8 cellular contexts compared by ENCODE assay signal in the genomic region with DNA sequence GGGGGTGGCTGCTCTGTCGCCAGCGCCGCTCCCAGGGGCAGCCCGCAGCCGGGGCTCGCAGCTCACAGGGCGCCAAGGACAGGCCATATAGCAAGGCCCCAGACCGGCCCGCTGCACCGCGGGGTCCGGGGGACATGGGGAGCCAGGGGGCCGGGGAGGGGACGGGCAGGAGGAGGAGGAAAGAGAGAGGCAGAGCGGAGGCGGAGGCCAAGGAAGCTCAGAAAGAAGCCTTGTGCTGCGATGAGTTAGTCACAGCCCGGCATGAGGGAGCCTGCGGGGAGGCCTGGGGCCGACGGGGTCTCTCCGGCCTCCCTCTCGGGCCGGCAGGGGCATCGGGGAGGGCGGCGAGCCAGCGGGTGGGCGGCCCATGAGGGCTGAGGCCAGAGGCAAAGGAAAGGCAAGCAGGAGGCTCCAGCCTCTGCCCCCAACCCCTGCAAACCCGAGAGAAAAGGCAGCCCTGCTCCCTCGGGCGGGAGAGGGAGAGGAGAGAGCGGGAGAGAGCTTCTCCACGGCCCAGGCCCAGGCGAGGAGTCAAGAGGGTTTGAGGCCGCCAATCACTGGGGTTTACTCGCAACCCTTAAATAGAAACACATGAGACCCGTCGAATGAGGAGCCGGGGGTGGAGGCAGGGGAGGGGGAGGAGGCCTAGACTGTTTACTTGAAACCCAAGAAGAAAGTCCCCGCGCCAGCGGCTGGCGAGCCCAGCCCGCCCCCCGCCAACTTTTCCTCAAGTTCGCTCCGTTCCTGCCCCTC.
DNase-seq lines count a peak whose midpoint lies in the region; ATAC-seq and TF ChIP-seq lines count a peak whose summit lies in the region.

No MANE protein-coding gene starts in this region.

- H3K4me3 ChIP-seq in brain microvascular endothelial cell (ENCODE audit: low read depth, low read length): peak overlapping the region; percentile 70
- no peak overlapping the region for H3K4me3 ChIP-seq in HAP-1

- no peak overlapping the region for H3K27ac ChIP-seq in H9 (ENCODE audit: insufficient read length, low read depth, low read length)
- H3K27ac ChIP-seq in brain microvascular endothelial cell: peak overlapping the region; percentile 88

- peaks cover 2% of the 10 kb centered on the region; the same call in 1 of the 2 replicates for H3K27me3 Mint-ChIP-seq in H9 (ENCODE audit: low read depth)
- H3K27me3 Mint-ChIP-seq in T-cell: no peaks in the 10 kb centered on the region
- H3K27me3 Mint-ChIP-seq in immature natural killer cell (ENCODE audit: low read depth in 3 of 3): peaks cover 0 to 2% (median 2%) of the 10 kb centered on the region in 3 donors

- no peaks in the 10 kb centered on the region for H4K20me1 ChIP-seq in H9 (ENCODE audit: control insufficient read depth, insufficient read depth, insufficient read length)

- no peaks in the 10 kb centered on the region for H3K9me3 ChIP-seq in H9 (ENCODE audit: control insufficient read depth, low read depth, low read length)
- H3K9me3 ChIP-seq in HAP-1: no peaks in the 10 kb centered on the region

- no peak overlapping the region for H2BK5ac ChIP-seq in H9 (ENCODE audit: insufficient read length, low read length)

- no peak overlapping the region for H2BK15ac ChIP-seq in H9 (ENCODE audit: low read depth, low read length)

- H3K18ac ChIP-seq in H9 (ENCODE audit: insufficient read length, low read depth, low read length): peak overlapping the region; percentile 72

- no peak overlapping the region for H2BK120ac ChIP-seq in H9 (ENCODE audit: low read depth, low read length, poor library complexity, severe bottlenecking)

- H2BK20ac ChIP-seq in H9 (ENCODE audit: low read depth, low read length, poor library complexity, severe bottlenecking): no peak overlapping the region

- no peak overlapping the region for H4K5ac ChIP-seq in H9 (ENCODE audit: insufficient read length, low read depth, low read length)

- CTCF ChIA-PET in T-cell (lab: Charles Lee): interaction anchor here in 1 of 2 donors (1.2 to 2.0 kb wide), 2 partner anchors 17 to 25 kb away, joined by 3 to 12 read pairs; no protein-coding TSS in a partner anchor

- no peaks in the 10 kb centered on the region for H3K23me2 ChIP-seq in H9 (ENCODE audit: insufficient read length, low read depth, low read length, poor library complexity, severe bottlenecking)

- H3K36me3 Mint-ChIP-seq in H9 (ENCODE audit: insufficient read depth in 1 of 3, low read depth in 3 of 3) (peaks cover 12 to 20% (median 17%) of the 10 kb centered on the region in 3 experiments; a peak in 6 of 7 replicates), T-cell (peaks cover 15% of the 10 kb centered on the region), immature natural killer cell (peaks cover 0 to 6% (median 0%) of the 10 kb centered on the region in 3 donors)

- H4K91ac ChIP-seq in H9 (ENCODE audit: insufficient read length, low read depth, low read length): no peak overlapping the region

- no peak overlapping the region for H3K4ac ChIP-seq in H9 (ENCODE audit: low read depth, low read length)

- H3K4me1 Mint-ChIP-seq in H9 (peaks cover 14 to 25% of the 10 kb centered on the region in 2 experiments), T-cell (peaks cover 20 to 31% (median 21%) of the 10 kb centered on the region in 3 donors), immature natural killer cell (peaks cover 22 to 31% of the 10 kb centered on the region in 2 donors)

- POLR2A ChIA-PET in T-cell (lab: Charles Lee): interaction anchor here (0.6 to 1.0 kb wide), 3 partner anchors 17 to 460 kb away, joined by 3 to 5 read pairs (median 3); no protein-coding TSS in a partner anchor

- H3K27ac Mint-ChIP-seq in H9 (peak overlapping the region in 1 of 3 experiments; percentile 44; a peak in 2 of 7 replicates), T-cell (peak overlapping the region; percentile 52 to 80), immature natural killer cell (peak overlapping the region in 3 of 6 donors; percentile 61 to 83 (median 73))

- TF ChIP-seq CTCF in H9 (conservative IDR thresholded peaks at IDR 0.05) (no peak), brain microvascular endothelial cell (IDR thresholded peaks at IDR 0.05; ENCODE audit: low read depth, low read length, missing control alignments) (no peak)

- no peaks in the 10 kb centered on the region for H3K79me2 ChIP-seq in H9 (ENCODE audit: insufficient read depth, low read length)

- H2BK12ac ChIP-seq in H9 (ENCODE audit: insufficient read length, low read depth, low read length): no peak overlapping the region

- DNase-seq in AG08396 (ENCODE audit: low spot score) (peak; percentile 91), H9 (peak; percentile 86), T-cell (peak in 33 of 34 experiments; percentile 34 to 75 (median 57)), brain microvascular endothelial cell (peak; percentile 83), immature natural killer cell (peak; percentile 29 to 42 (median 39)), SK-N-DZ (ENCODE audit: low spot score) (no peak), HAP-1 (ENCODE audit: low spot score in 2 of 2) (no peak)
- peak; percentile 49 for DNase-seq in stimulated activated CD4-positive, alpha-beta T cell treated with anti-CD3 and anti-CD28 coated beads, Interleukin-15, amount 100 ng/mL, for 24 hours

- H3K56ac ChIP-seq in H9 (ENCODE audit: insufficient read length, low read depth, low read length): no peak overlapping the region

- WGBS in H9 (ENCODE audit: extremely low coverage, insufficient read length, low lambda C conversion rate): no CpG with 5 or more reads among the region's 48 CpGs

- H3K27me3 ChIP-seq in H9 (ENCODE audit: insufficient read depth, low read length) (no peaks in the 10 kb centered on the region), brain microvascular endothelial cell (replicated peaks) (no peaks in the 10 kb centered on the region), HAP-1 (ENCODE audit: low read depth) (no peaks in the 10 kb centered on the region)

- peaks cover 10% of the 10 kb centered on the region for H3K36me3 ChIP-seq in brain microvascular endothelial cell (replicated peaks)
- H3K36me3 ChIP-seq in HAP-1 (replicated peaks): no peaks in the 10 kb centered on the region

- H3K79me1 ChIP-seq in H9 (ENCODE audit: insufficient read depth, low read depth, low read length, poor library complexity, severe bottlenecking): no peaks in the 10 kb centered on the region

- no peak overlapping the region for H4K8ac ChIP-seq in H9 (replicated peaks; ENCODE audit: insufficient read length, low read depth, low read length)

- no peak overlapping the region for H3K23ac ChIP-seq in H9 (ENCODE audit: insufficient read length, low read depth, low read length)

- no peak overlapping the region for H3K9ac ChIP-seq in H9 (ENCODE audit: extremely low read depth, insufficient read length, low read length)

- H3K4me1 ChIP-seq in H9 (ENCODE audit: insufficient read depth, low read length): no peaks in the 10 kb centered on the region
- no peaks in the 10 kb centered on the region for H3K4me1 ChIP-seq in HAP-1

- no peak overlapping the region for H2AK5ac ChIP-seq in H9 (ENCODE audit: insufficient read length, low read length)

- no peak overlapping the region for H3K4me2 ChIP-seq in H9 (ENCODE audit: insufficient read depth, insufficient read length, low read length)

- H3K9me3 Mint-ChIP-seq in H9: peaks cover 0 to 3% of the 10 kb centered on the region in 2 experiments; a peak in 2 of 5 replicates
- H3K9me3 Mint-ChIP-seq in T-cell: peaks cover 0 to 5% (median 0%) of the 10 kb centered on the region in 3 donors
- no peaks in the 10 kb centered on the region for H3K9me3 Mint-ChIP-seq in immature natural killer cell

- H3K4me3 Mint-ChIP-seq in H9: peak overlapping the region in 1 of 2 experiments; percentile 46; a peak in 1 of 5 replicates
- peak overlapping the region; percentile 88 to 90 (median 88) for H3K4me3 Mint-ChIP-seq in T-cell
- peak overlapping the region; percentile 85 to 92 (median 91) for H3K4me3 Mint-ChIP-seq in immature natural killer cell

- H3K14ac ChIP-seq in H9 (ENCODE audit: insufficient read depth, low read length): peak overlapping the region; percentile 72

- H3T11ph ChIP-seq in H9 (ENCODE audit: low read length): no peak overlapping the region

- in situ Hi-C loops in brain microvascular endothelial cell (cut with HindIII; ENCODE audit: low pct_ligation_motif_present, low sequenced_read_pairs) (no loop called here), HAP-1 (cut with MboI; ENCODE audit: low sequenced_read_pairs) (no loop called here)

- ATAC-seq in T-cell (replicated peaks in 1 of 4): peak; percentile 63 to 81 (median 74)

- no peak overlapping the region for H2AFZ ChIP-seq in H9 (ENCODE audit: low read length)

Comparison
In these comparisons a context has a peak if more than half of its experiments do, and no peak if none do; other contexts are left out.
1. DNase-seq: peak in AG08396 (single experiment), H9 (single experiment), T-cell (33 of 34), brain microvascular endothelial cell (single experiment), immature natural killer cell (3 of 3) and stimulated activated CD4-positive, alpha-beta T cell treated with anti-CD3 and anti-CD28 coated beads, Interleukin-15, amount 100 ng/mL, for 24 hours (single experiment); none in SK-N-DZ (single experiment) and HAP-1 (0 of 2).